ENCODE assay signal across 1 cellular context in genomic region chr5:119452373-119453044, GRCh38.
TF ChIP-seq lines count a peak whose summit lies in the region.

HSD17B4 (plus strand) TSS chr5:119452497; CDS start chr5:119452576, 79 bp downstream.

TF ChIP-seq in HEK293, 187 proteins besides CTCF, POLR2A, EP300 and RAD21 (continued from another document and continues in another):
- no peak for TF ChIP-seq HIC1 (tag by site-specific recombination; IDR thresholded peaks at IDR 0.05)
- TF ChIP-seq ZNF311 (tag by site-specific recombination; IDR thresholded peaks at IDR 0.05; ENCODE audit: borderline replicate concordance) = no peak
- 0 out of 2 replicates have a peak, but pooled peaks have one; percentile 12 for TF ChIP-seq ZBTB8A (tag by site-specific recombination; IDR thresholded peaks at IDR 0.05)
- TF ChIP-seq ZNF571 (tag by site-specific recombination; IDR thresholded peaks at IDR 0.05) = no peak
- TF ChIP-seq YY2 (tag by site-specific recombination; IDR thresholded peaks at IDR 0.05) = peak; percentile 86
- TF ChIP-seq ZNF2 (tag by site-specific recombination; IDR thresholded peaks at IDR 0.05) = peak; percentile 83; the same call in 1 of the 2 replicates
- peak; percentile 35; the same call in 1 of the 2 replicates for TF ChIP-seq GLIS2 (tag by site-specific recombination; IDR thresholded peaks at IDR 0.05)
- no peak for TF ChIP-seq ZNF792 (tag by site-specific recombination; IDR thresholded peaks at IDR 0.05)
- peak; percentile 51; the same call in 1 of the 2 replicates for TF ChIP-seq ZNF629 (tag by site-specific recombination; IDR thresholded peaks at IDR 0.05)
- peak; percentile 19; the same call in 1 of the 2 replicates for TF ChIP-seq ZNF239 (tag by site-specific recombination; IDR thresholded peaks at IDR 0.05)
- TF ChIP-seq ZBTB11 (tag by site-specific recombination; conservative IDR thresholded peaks at IDR 0.05; ENCODE audit: low read depth) = peak; percentile 97
- no peak for TF ChIP-seq GFI1B (tag by site-specific recombination; IDR thresholded peaks at IDR 0.05)
- peak; percentile 37; the same call in 1 of the 2 replicates for TF ChIP-seq ZNF341 (tag by site-specific recombination; IDR thresholded peaks at IDR 0.05; ENCODE audit: low read depth)
- 0 out of 2 replicates have a peak, but pooled peaks have one; percentile 47 for TF ChIP-seq ZSCAN5A (tag by site-specific recombination; IDR thresholded peaks at IDR 0.05)
- TF ChIP-seq ZNF600 (tag by site-specific recombination; IDR thresholded peaks at IDR 0.05) = peak; percentile 49; the same call in 1 of the 2 replicates
- peak; percentile 99 for TF ChIP-seq ZBTB17 (tag by site-specific recombination; IDR thresholded peaks at IDR 0.05)
- TF ChIP-seq BCL6B (tag by site-specific recombination; IDR thresholded peaks at IDR 0.05) = no peak
- TF ChIP-seq ATF2 (tag by site-specific recombination; IDR thresholded peaks at IDR 0.05; ENCODE audit: low read depth) = no peak
- TF ChIP-seq ZSCAN4 (tag by site-specific recombination; IDR thresholded peaks at IDR 0.05) = no peak
- no peak for TF ChIP-seq ZNF202 (tag by site-specific recombination; IDR thresholded peaks at IDR 0.05; ENCODE audit: borderline replicate concordance)
- peak; percentile 64; the same call in 1 of the 2 replicates for TF ChIP-seq ZSCAN30 (tag by site-specific recombination; IDR thresholded peaks at IDR 0.05)
- peak; percentile 87 for TF ChIP-seq PATZ1 (tag by site-specific recombination; IDR thresholded peaks at IDR 0.05)
- TF ChIP-seq ZNF791 (tag by site-specific recombination; IDR thresholded peaks at IDR 0.05) = no peak
- TF ChIP-seq ZNF394 (tag by site-specific recombination; IDR thresholded peaks at IDR 0.05; ENCODE audit: borderline replicate concordance) = peak; percentile 32; the same call in 1 of the 2 replicates
- TF ChIP-seq GLIS1 (tag by site-specific recombination; IDR thresholded peaks at IDR 0.05) = peak; percentile 68; the same call in 1 of the 2 replicates
- TF ChIP-seq ZNF670 (tag by site-specific recombination; IDR thresholded peaks at IDR 0.05; ENCODE audit: low read depth) = no peak
- 0 out of 2 replicates have a peak, but pooled peaks have one; percentile 21 for TF ChIP-seq ZNF660 (tag by site-specific recombination; IDR thresholded peaks at IDR 0.05)
- peak; percentile 43; the same call in 1 of the 2 replicates for TF ChIP-seq KLF1 (tag by site-specific recombination; IDR thresholded peaks at IDR 0.05)
- no peak for TF ChIP-seq ZNF138 (tag by site-specific recombination; IDR thresholded peaks at IDR 0.05; ENCODE audit: borderline replicate concordance)
- TF ChIP-seq SP7 (tag by site-specific recombination; IDR thresholded peaks at IDR 0.05) = peak; percentile 80
- peak; percentile 71 for TF ChIP-seq PRDM10 (tag by site-specific recombination; IDR thresholded peaks at IDR 0.05)
- TF ChIP-seq ZBTB10 (tag by site-specific recombination; IDR thresholded peaks at IDR 0.05) = no peak
- TF ChIP-seq GLI2 (tag by site-specific recombination; IDR thresholded peaks at IDR 0.05; ENCODE audit: borderline replicate concordance, low read depth) = no peak
- TF ChIP-seq ZNF529 (tag by site-specific recombination; IDR thresholded peaks at IDR 0.05; ENCODE audit: insufficient replicate concordance) = no peak
- TF ChIP-seq HOXC10 (CRISPR knock-in tag; IDR thresholded peaks at IDR 0.05) = no peak
- TF ChIP-seq ZNF404 (tag by site-specific recombination; IDR thresholded peaks at IDR 0.05) = no peak
- TF ChIP-seq PRDM1 (tag by site-specific recombination; IDR thresholded peaks at IDR 0.05) = peak; percentile 51; the same call in 1 of the 2 replicates
